9 cellular contexts compared by ENCODE assay signal in the genomic region with DNA sequence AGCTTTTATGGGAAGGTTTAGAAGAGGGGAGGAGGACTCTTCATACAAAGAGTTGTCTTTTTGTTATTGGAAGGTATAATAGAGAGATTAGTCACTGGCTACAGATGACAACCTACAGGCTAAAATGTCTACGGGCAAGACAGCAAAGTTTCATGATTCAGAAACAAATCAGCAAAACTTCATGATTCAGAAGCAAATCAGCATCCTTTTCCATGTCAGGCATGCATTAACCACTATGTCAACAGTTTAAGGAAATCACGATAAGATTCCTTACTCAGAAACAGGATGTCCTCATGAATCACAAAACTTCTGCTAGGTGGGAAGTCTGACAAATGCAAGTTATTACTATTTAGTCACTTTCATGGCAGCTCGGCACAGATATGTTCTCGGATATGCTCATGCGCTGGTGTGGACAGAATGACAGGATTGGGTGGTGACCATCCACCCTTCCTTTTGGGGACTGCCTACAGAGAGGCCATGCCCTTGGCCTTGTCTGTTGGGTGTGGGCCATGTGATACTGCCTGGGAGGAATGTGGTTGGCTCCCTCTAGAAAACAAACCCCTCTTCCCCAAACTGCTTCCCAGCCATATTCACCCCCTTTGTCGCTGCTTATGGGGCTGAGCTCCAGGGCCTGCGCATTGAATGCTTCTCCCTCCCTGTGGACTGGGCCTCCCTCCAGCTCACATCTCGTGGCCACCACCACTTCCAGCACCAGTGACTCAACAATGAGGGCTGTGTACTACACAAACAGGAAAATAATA. TPM values are rescaled to one million over a fixed set of nuclear protein-coding genes. Genes with fewer than 3 reads are reported as not detected.
DNase-seq lines count a peak whose midpoint lies in the region; ATAC-seq, FAIRE-seq and TF ChIP-seq lines count a peak whose summit lies in the region.
"Had no signal": no experiment of that assay in that cellular context is flagged by ENCODE, and none has a peak within 500 bp of the region (broad histone marks: within the 10 kb centered on the region; RNA-seq: fewer than 3 reads in every experiment).

No MANE protein-coding gene starts in this region.

- H3K27me3 ChIP-seq in astrocyte (ENCODE audit: insufficient read depth, low read length), result no peaks in the 10 kb centered on the region

- peak overlapping the region; percentile 79 for H3K4me2 ChIP-seq in astrocyte (ENCODE audit: low read length)

- TF ChIP-seq CTCF in astrocyte (IDR thresholded peaks at IDR 0.05; ENCODE audit: insufficient read depth, low read depth, low read length), result no peak

- no peaks in the 10 kb centered on the region for H3K27me3 Mint-ChIP-seq in astrocyte (ENCODE audit: low read depth, unreplicated experiment)
- peaks cover 12% of the 10 kb centered on the region for H3K27me3 Mint-ChIP-seq in stimulated activated memory B cell treated with anti-CD40 and anti-IgM and Interleukin-4, amounts not matched to agents 10 μg/mL and 1 μg/mL and 100 μg/mL, for 72 hours

- no peaks in the 10 kb centered on the region for H3K9me3 ChIP-seq in astrocyte (ENCODE audit: insufficient read depth, low read depth, low read length)

- FAIRE-seq in astrocyte (lab: Jason Lieb, UNC), result peak; percentile 99

- DNase-seq in HS-27A (ENCODE audit: low read depth), result peak; percentile 99
- peak; percentile 100 for DNase-seq in astrocyte (ENCODE audit: low read depth)
- peak; percentile 98 for DNase-seq in iris pigment epithelial cell (ENCODE audit: low read depth)
- DNase-seq in stimulated activated effector memory CD8-positive, alpha-beta T cell treated with anti-CD3 and anti-CD28 coated beads, Interleukin-12 subunit alpha, Interleukin-12 subunit beta, amount 100 ng/mL, for 72 hours (ENCODE audit: low spot score in 2 of 2), result no peak
- no peak for DNase-seq in NCI-H1105 treated with DMSO at 0.1 percent for 48 hours (lab: John Stamatoyannopoulos, UW)
- DNase-seq in OCI-M2 (lab: John Stamatoyannopoulos, UW; ENCODE audit: unreplicated experiment), result no peak
- DNase-seq: activated naive CD4-positive, alpha-beta T cell treated with Interleukin-2 at 50 U/mL for 16 hours had no signal

- no peak overlapping the region for H3K4me3 Mint-ChIP-seq in astrocyte (ENCODE audit: unreplicated experiment)
- no peak overlapping the region for H3K4me3 Mint-ChIP-seq in stimulated activated effector memory CD8-positive, alpha-beta T cell treated with anti-CD3 and anti-CD28 coated beads, Interleukin-12 subunit alpha, Interleukin-12 subunit beta, amount 100 ng/mL, for 72 hours
- no peak overlapping the region for H3K4me3 Mint-ChIP-seq in stimulated activated memory B cell treated with anti-CD40 and anti-IgM and Interleukin-4, amounts not matched to agents 10 μg/mL and 1 μg/mL and 100 μg/mL, for 72 hours

- no peaks in the 10 kb centered on the region for H3K79me2 ChIP-seq in astrocyte (ENCODE audit: insufficient read depth, low read length)

- peak overlapping the region; percentile 100 for H3K27ac ChIP-seq in astrocyte (ENCODE audit: low read depth, low read length)

- H3K9me3 Mint-ChIP-seq in astrocyte (ENCODE audit: unreplicated experiment), result no peaks in the 10 kb centered on the region
- no peaks in the 10 kb centered on the region for H3K9me3 Mint-ChIP-seq in stimulated activated effector memory CD8-positive, alpha-beta T cell treated with anti-CD3 and anti-CD28 coated beads, Interleukin-12 subunit alpha, Interleukin-12 subunit beta, amount 100 ng/mL, for 72 hours
- no peaks in the 10 kb centered on the region for H3K9me3 Mint-ChIP-seq in stimulated activated memory B cell treated with anti-CD40 and anti-IgM and Interleukin-4, amounts not matched to agents 10 μg/mL and 1 μg/mL and 100 μg/mL, for 72 hours

- no peak overlapping the region for H3K4me3 ChIP-seq in astrocyte (ENCODE audit: insufficient read depth, low read depth, low read length)

- peak overlapping the region; percentile 99 for H3K27ac Mint-ChIP-seq in astrocyte (ENCODE audit: unreplicated experiment)
- no peak overlapping the region for H3K27ac Mint-ChIP-seq in stimulated activated effector memory CD8-positive, alpha-beta T cell treated with anti-CD3 and anti-CD28 coated beads, Interleukin-12 subunit alpha, Interleukin-12 subunit beta, amount 100 ng/mL, for 72 hours
- H3K27ac Mint-ChIP-seq in stimulated activated memory B cell treated with anti-CD40 and anti-IgM and Interleukin-4, amounts not matched to agents 10 μg/mL and 1 μg/mL and 100 μg/mL, for 72 hours, result no peak overlapping the region

- peaks cover 1% of the 10 kb centered on the region for H3K36me3 Mint-ChIP-seq in astrocyte (ENCODE audit: low read depth, unreplicated experiment)
- H3K36me3 Mint-ChIP-seq in stimulated activated effector memory CD8-positive, alpha-beta T cell treated with anti-CD3 and anti-CD28 coated beads, Interleukin-12 subunit alpha, Interleukin-12 subunit beta, amount 100 ng/mL, for 72 hours, result no peaks in the 10 kb centered on the region
- no peaks in the 10 kb centered on the region for H3K36me3 Mint-ChIP-seq in stimulated activated memory B cell treated with anti-CD40 and anti-IgM and Interleukin-4, amounts not matched to agents 10 μg/mL and 1 μg/mL and 100 μg/mL, for 72 hours

- peak; percentile 80 for ATAC-seq in stimulated activated effector memory CD8-positive, alpha-beta T cell treated with anti-CD3 and anti-CD28 coated beads, Interleukin-12 subunit alpha, Interleukin-12 subunit beta, amount 100 ng/mL, for 72 hours
- no peak for ATAC-seq in stimulated activated memory B cell treated with anti-CD40 and anti-IgM and Interleukin-4, amounts not matched to agents 10 μg/mL and 1 μg/mL and 100 μg/mL, for 72 hours
- no peak for ATAC-seq in HG03039 (IDR thresholded peaks at IDR 0.05; ENCODE audit: unreplicated experiment)

- H3K4me1 Mint-ChIP-seq in astrocyte (ENCODE audit: low read depth, unreplicated experiment), result peaks cover 47% of the 10 kb centered on the region
- H3K4me1 Mint-ChIP-seq in stimulated activated effector memory CD8-positive, alpha-beta T cell treated with anti-CD3 and anti-CD28 coated beads, Interleukin-12 subunit alpha, Interleukin-12 subunit beta, amount 100 ng/mL, for 72 hours, result peaks cover 5% of the 10 kb centered on the region
- no peaks in the 10 kb centered on the region for H3K4me1 Mint-ChIP-seq in stimulated activated memory B cell treated with anti-CD40 and anti-IgM and Interleukin-4, amounts not matched to agents 10 μg/mL and 1 μg/mL and 100 μg/mL, for 72 hours

- H3K36me3 ChIP-seq in astrocyte (ENCODE audit: insufficient read depth, low read length), result no peaks in the 10 kb centered on the region

- H3K4me1 ChIP-seq in astrocyte (ENCODE audit: insufficient read depth, low read length), result peaks cover 59% of the 10 kb centered on the region

- no peaks in the 10 kb centered on the region for H4K20me1 ChIP-seq in astrocyte (ENCODE audit: insufficient read depth, low read length)

- no peak overlapping the region for H2AFZ ChIP-seq in astrocyte (ENCODE audit: low read depth, low read length)

- peak overlapping the region; percentile 86 for H3K9ac ChIP-seq in astrocyte (ENCODE audit: low read length)

RNA-seq across cellular contexts. Expression of a gene that starts 10.2 kb away (rescaled TPM):
- not detected in 2 replicates for total RNA-seq in astrocyte

RNA-seq across cellular contexts. Expression of a gene that starts 45.8 kb away (rescaled TPM):
- 587 and 662 TPM in 2 replicates for total RNA-seq in astrocyte

Comparison
In these comparisons a context has a peak if more than half of its experiments do, and no peak if none do; other contexts are left out.
1. DNase-seq: peak in HS-27A (single experiment), astrocyte (single experiment) and iris pigment epithelial cell (single experiment); none in stimulated activated effector memory CD8-positive, alpha-beta T cell treated with anti-CD3 and anti-CD28 coated beads, Interleukin-12 subunit alpha, Interleukin-12 subunit beta, amount 100 ng/mL, for 72 hours (0 of 2), NCI-H1105 treated with DMSO at 0.1 percent for 48 hours (single experiment) and OCI-M2 (single experiment).